ENCODE assay signal across 2 cellular contexts in genomic region chr11:111435046-111435698, GRCh38.
A peak's percentile ranks its signal among the peaks of the same experiment; 100 is the strongest.
TF ChIP-seq lines count a peak whose summit lies in the region.

No MANE protein-coding gene starts in this region.

TF ChIP-seq in HepG2, 621 proteins besides CTCF, POLR2A, EP300 and RAD21:
- TF ChIP-seq NFKB2 (CRISPR knock-in tag; IDR thresholded peaks at IDR 0.05; ENCODE audit: borderline replicate concordance) (0 out of 2 replicates have a peak, but pooled peaks have one; percentile 24), DR1 (CRISPR knock-in tag; IDR thresholded peaks at IDR 0.05) (peak; percentile 28; the same call in 1 of the 2 replicates), ATF7-NPFF (CRISPR knock-in tag; IDR thresholded peaks at IDR 0.05; ENCODE audit: low read depth) (0 out of 2 replicates have a peak, but pooled peaks have one; percentile 35), ZBTB33 (CRISPR knock-in tag; IDR thresholded peaks at IDR 0.05) (0 out of 2 replicates have a peak, but pooled peaks have one; percentile 17), ZNF121 (CRISPR knock-in tag; IDR thresholded peaks at IDR 0.05) (peak; percentile 88), ZNF574 (CRISPR knock-in tag; IDR thresholded peaks at IDR 0.05) (no peak; the same call in 1 of the 2 replicates), ZNF883 (CRISPR knock-in tag; IDR thresholded peaks at IDR 0.05; ENCODE audit: not compliant biosample characterization) (no peak), SALL1 (CRISPR knock-in tag; IDR thresholded peaks at IDR 0.05) (0 out of 2 replicates have a peak, but pooled peaks have one; percentile 5), MXI1 (IDR thresholded peaks at IDR 0.05; ENCODE audit: borderline replicate concordance, low read depth, low read length) (no peak), TFDP2 (CRISPR knock-in tag; IDR thresholded peaks at IDR 0.05) (no peak), ZNF687 (CRISPR knock-in tag; IDR thresholded peaks at IDR 0.05) (peak; percentile 33; the same call in 1 of the 2 replicates)

TF ChIP-seq in H1, 55 proteins besides CTCF, POLR2A, EP300 and RAD21:
- TF ChIP-seq CHD7 (IDR thresholded peaks at IDR 0.05; ENCODE audit: insufficient replicate concordance, low read length) (no peak), CBX5 (IDR thresholded peaks at IDR 0.05; ENCODE audit: low read depth, low read length) (no peak), NRF1 (IDR thresholded peaks at IDR 0.05; ENCODE audit: low read depth, low read length) (no peak), SP1 (IDR thresholded peaks at IDR 0.05; ENCODE audit: low read depth, low read length) (no peak), KDM4A (IDR thresholded peaks at IDR 0.05; ENCODE audit: low read depth, low read length, severe bottlenecking) (no peak), RBBP5 (IDR thresholded peaks at IDR 0.05; ENCODE audit: borderline replicate concordance, low read depth, low read length) (no peak), RXRA (IDR thresholded peaks at IDR 0.05; ENCODE audit: insufficient read depth, low read depth, low read length) (no peak), CHD1 (IDR thresholded peaks at IDR 0.05; ENCODE audit: low read depth, low read length) (no peak), CHD2 (IDR thresholded peaks at IDR 0.05; ENCODE audit: low read length) (no peak), POLR2AphosphoS5 (IDR thresholded peaks at IDR 0.05; ENCODE audit: low read depth, low read length) (no peak)
